ENCODE assay signal across 15 cellular contexts in the genomic region with DNA sequence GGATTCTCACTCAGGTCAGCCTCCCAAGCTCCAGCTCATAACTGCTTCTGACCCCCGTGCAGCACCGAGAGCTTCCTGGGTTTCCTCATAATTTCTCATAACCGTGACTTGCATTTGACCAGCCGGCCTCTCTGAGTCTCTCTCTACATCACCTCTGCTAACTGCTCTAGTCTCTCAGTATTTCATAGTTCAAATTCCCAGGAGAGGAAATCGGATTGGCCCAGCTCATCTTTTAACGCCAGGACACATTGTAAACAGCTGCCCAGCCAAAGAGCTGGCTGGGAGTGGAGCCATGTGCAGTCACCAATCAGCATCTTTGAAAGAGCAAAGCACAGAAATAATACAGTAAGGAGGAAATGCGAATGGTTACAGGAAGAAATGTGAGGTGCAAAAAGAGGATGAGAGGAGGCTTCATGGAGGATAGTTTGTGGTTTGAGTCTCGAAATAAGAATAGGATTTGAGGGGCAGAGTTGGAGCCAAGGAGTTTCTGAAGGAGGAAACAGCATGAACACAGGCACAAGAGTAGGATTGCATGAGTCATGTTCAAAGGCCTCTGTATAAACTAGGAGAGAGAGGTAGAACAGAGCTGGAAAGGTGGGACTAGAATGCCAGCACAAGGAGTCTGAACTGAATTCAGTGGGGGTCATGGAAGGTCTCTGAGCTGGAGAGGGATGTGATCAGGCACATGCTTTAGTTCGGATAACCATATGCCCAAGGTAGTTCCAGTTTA. TPM values are rescaled to one million over a fixed set of nuclear protein-coding genes. Genes with fewer than 3 reads are reported as not detected.
A peak's percentile ranks its signal among the peaks of the same experiment; 100 is the strongest.
DNase-seq lines count a peak whose midpoint lies in the region; ATAC-seq and TF ChIP-seq lines count a peak whose summit lies in the region.
"Had no signal": no experiment of that assay in that cellular context is flagged by ENCODE, and none has a peak within 500 bp of the region (broad histone marks: within the 10 kb centered on the region; RNA-seq: fewer than 3 reads in every experiment).

No MANE protein-coding gene starts in this region.

- DNase-seq in DMS53 (lab: John Stamatoyannopoulos, UW) = peak; percentile 38
- no peak for DNase-seq in DMS53 treated with DMSO at 0.1 percent for 48 hours (lab: John Stamatoyannopoulos, UW; ENCODE audit: unreplicated experiment)
- DNase-seq in Kasumi-1 (lab: John Stamatoyannopoulos, UW) = peak; percentile 67 to 73
- peak; percentile 49 for DNase-seq in choroid plexus epithelial cell (ENCODE audit: low read depth)
- peak in 1 of 2 donors; percentile 53 for DNase-seq in gastrocnemius medialis
- no peak for DNase-seq in DMS153 treated with DMSO at 0.1 percent for 48 hours (lab: John Stamatoyannopoulos, UW; ENCODE audit: unreplicated experiment)
- DNase-seq: activated naive CD8-positive, alpha-beta T cell treated with anti-CD3 and anti-CD28 coated beads, Interleukin-2, amount 50 U/mL, for 24 hours; left ventricle myocardium inferior; NCI-H524; nephron progenitor cell; transverse colon had no signal

- no peak for TF ChIP-seq POLR2A in gastrocnemius medialis (IDR thresholded peaks at IDR 0.05)

- intact Hi-C loops in gastrocnemius medialis (cut with DNase I; ENCODE audit: low total_unique reads) = loop anchor here (5.0 kb wide), 1 partner anchor 48 kb away; no protein-coding TSS in a partner anchor

- H3K4me3 ChIP-seq in choroid plexus epithelial cell (ENCODE audit: low read depth, low read length) = no peak overlapping the region
- H3K4me3 ChIP-seq in gastrocnemius medialis = no peak overlapping the region
- H3K4me3 ChIP-seq: left ventricle myocardium inferior, transverse colon had no signal

- ATAC-seq in gastrocnemius medialis (peak; percentile 67 to 83), HG03139 (IDR thresholded peaks at IDR 0.05; ENCODE audit: unreplicated experiment) (no peak), GM18909 (IDR thresholded peaks at IDR 0.05; ENCODE audit: poor library complexity, unreplicated experiment) (no peak)
- ATAC-seq: activated naive CD8-positive, alpha-beta T cell treated with anti-CD3 and anti-CD28 coated beads, Interleukin-2, amount 50 U/mL, for 24 hours had no signal

- peaks cover 27 to 34% of the 10 kb centered on the region in 2 donors for H3K4me1 ChIP-seq in gastrocnemius medialis
- H3K4me1 ChIP-seq: left ventricle myocardium inferior had no signal

- no peaks in the 10 kb centered on the region for H3K36me3 ChIP-seq in gastrocnemius medialis
- H3K36me3 ChIP-seq: left ventricle myocardium inferior, transverse colon had no signal

- H3K27me3 ChIP-seq in gastrocnemius medialis = peaks cover 0 to 1% (median 0%) of the 10 kb centered on the region in 3 donors

- in situ Hi-C loops in gastrocnemius medialis (cut with MboI; ENCODE audit: low sequenced_read_pairs in 4 of 4) = no loop called here

- H3K27ac ChIP-seq in gastrocnemius medialis = peak overlapping the region; percentile 75 to 90 (median 78)
- H3K27ac ChIP-seq: left ventricle myocardium inferior, transverse colon, VCaP had no signal

- TF ChIP-seq CTCF in choroid plexus epithelial cell (conservative IDR thresholded peaks at IDR 0.05; ENCODE audit: low read depth, low read length) = no peak
- TF ChIP-seq CTCF in gastrocnemius medialis (IDR thresholded peaks at IDR 0.05 in 4 of 5, conservative IDR thresholded peaks at IDR 0.05 in 1 of 5) = no peak

- H3K9me3 ChIP-seq in gastrocnemius medialis = no peaks in the 10 kb centered on the region
- H3K9me3 ChIP-seq: left ventricle myocardium inferior, transverse colon had no signal

RNA-seq across cellular contexts. Expression of gene LBX1, which starts 15.2 kb away (rescaled TPM):
- 10 to 100 TPM; 10.7 to 25.9 (median 13.0) TPM for total RNA-seq in gastrocnemius medialis
- total RNA-seq: dermis microvascular lymphatic vessel endothelial cell, left ventricle myocardium inferior, transverse colon had no signal

Comparison
In these comparisons a context has a peak if more than half of its experiments do, and no peak if none do; other contexts are left out.
1. DNase-seq: peak in DMS53 (single experiment), Kasumi-1 (2 of 2) and choroid plexus epithelial cell (single experiment); none in DMS53 treated with DMSO at 0.1 percent for 48 hours (single experiment) and DMS153 treated with DMSO at 0.1 percent for 48 hours (single experiment).
2. ATAC-seq: peak in gastrocnemius medialis (2 of 2); none in HG03139 (single experiment) and GM18909 (single experiment).